Comparison of ENCODE assay signal across 22 cellular contexts in genomic region chr2:217270801-217271121, GRCh38.
"Had no signal": no experiment of that assay in that cellular context is flagged by ENCODE, and none has a peak within 500 bp of the region (broad histone marks: within the 10 kb centered on the region; RNA-seq: fewer than 3 reads in every experiment).

No MANE protein-coding gene starts in this region.

- H3K36me3 ChIP-seq: colonic mucosa, ovary, right lobe of liver, stomach had no signal

- H3K9me3 ChIP-seq: colonic mucosa, ovary, right lobe of liver had no signal

- H3K27ac ChIP-seq: colonic mucosa, foreskin keratinocyte, ovary, right lobe of liver, stomach had no signal

- ATAC-seq: activated CD8-positive, alpha-beta T cell treated with anti-CD3 and anti-CD28 coated beads for 36 hours; foreskin keratinocyte; right lobe of liver had no signal

- H3K4me3 ChIP-seq: colonic mucosa, ovary, right lobe of liver, smooth muscle cell, stomach had no signal

- H3K4me2 ChIP-seq: smooth muscle cell had no signal

- DNase-seq: activated CD4-positive, alpha-beta T cell treated with anti-CD3 and anti-CD28 coated beads, Interleukin-2, amount 10 ng/mL, durations not matched to agents 24 days and 14 days; activated CD4-positive, CD25-positive, alpha-beta regulatory T cell; activated CD8-positive, alpha-beta T cell treated with anti-CD3 and anti-CD28 coated beads for 36 hours; activated naive CD4-positive, alpha-beta T cell treated with Interleukin-2 at 50 U/mL for 16 hours; activated T-cell treated with anti-CD3 and anti-CD28 coated beads, Interleukin-2, amount 50 U/mL, for 1 hour; anterior cingulate cortex; central memory CD4-positive, alpha-beta T cell; colonic mucosa; foreskin keratinocyte; glutamatergic neuron; hypothalamus; mammary epithelial cell; ovary; right lobe of liver; stimulated activated CD4-positive, alpha-beta T cell treated with anti-CD3 and anti-CD28 coated beads, Interleukin-4, amount 100 ng/mL, for 1 hour; stomach; T-helper 1 cell; T-helper 9 cell; trophoblast cell had no signal

- H3K27me3 ChIP-seq: colonic mucosa, foreskin keratinocyte, ovary, right lobe of liver, stomach had no signal

- H3K27ac Mint-ChIP-seq: activated CD4-positive, alpha-beta T cell treated with anti-CD3 and anti-CD28 coated beads, Interleukin-2, amount 10 ng/mL, durations not matched to agents 24 days and 14 days; activated CD8-positive, alpha-beta T cell treated with anti-CD3 and anti-CD28 coated beads for 36 hours; activated T-helper 2 cell treated with anti-CD3 and anti-CD28 coated beads, Interferon-gamma antibody, Interleukin-2, Interleukin-4, amounts not matched to agents 10 μg/mL and 5 μg/mL and 100 μg/mL, durations not matched to agents 14 hours and 24 hours and 36 hours had no signal

- H3K4me1 ChIP-seq: colonic mucosa, foreskin keratinocyte, right lobe of liver, stomach had no signal

- H3K4me3 Mint-ChIP-seq: activated CD4-positive, alpha-beta T cell treated with anti-CD3 and anti-CD28 coated beads, Interleukin-2, amount 10 ng/mL, durations not matched to agents 24 days and 14 days; activated CD8-positive, alpha-beta T cell treated with anti-CD3 and anti-CD28 coated beads for 36 hours; brain had no signal

- H3K4me1 Mint-ChIP-seq: activated CD4-positive, alpha-beta T cell treated with anti-CD3 and anti-CD28 coated beads, Interleukin-2, amount 10 ng/mL, durations not matched to agents 24 days and 14 days had no signal

- H3K27me3 Mint-ChIP-seq: activated CD4-positive, alpha-beta T cell treated with anti-CD3 and anti-CD28 coated beads, Interleukin-2, amount 10 ng/mL, durations not matched to agents 24 days and 14 days had no signal
